3 cellular contexts compared by ENCODE assay signal in genomic region chr1:179826626-179827280, GRCh38.
TF ChIP-seq lines count a peak whose summit lies in the region.

No MANE protein-coding gene starts in this region.

TF ChIP-seq in GM23338, 12 proteins besides CTCF, POLR2A, EP300 and RAD21 (continues in another document):
- TF ChIP-seq EZH2 (IDR thresholded peaks at IDR 0.05; ENCODE audit: low read depth, unreplicated experiment) (no peak), ZNF331 (CRISPR knock-in tag; IDR thresholded peaks at IDR 0.05; ENCODE audit: low read depth) (no peak), JUNB (IDR thresholded peaks at IDR 0.05; ENCODE audit: unreplicated experiment) (no peak), POLR2AphosphoS5 (IDR thresholded peaks at IDR 0.05; ENCODE audit: low read depth) (no peak), CREB1 (CRISPR knock-in tag; IDR thresholded peaks at IDR 0.05; ENCODE audit: low read depth) (no peak), EZH2phosphoT487 (IDR thresholded peaks at IDR 0.05; ENCODE audit: unreplicated experiment) (no peak)
- TF ChIP-seq, protein P1, sequence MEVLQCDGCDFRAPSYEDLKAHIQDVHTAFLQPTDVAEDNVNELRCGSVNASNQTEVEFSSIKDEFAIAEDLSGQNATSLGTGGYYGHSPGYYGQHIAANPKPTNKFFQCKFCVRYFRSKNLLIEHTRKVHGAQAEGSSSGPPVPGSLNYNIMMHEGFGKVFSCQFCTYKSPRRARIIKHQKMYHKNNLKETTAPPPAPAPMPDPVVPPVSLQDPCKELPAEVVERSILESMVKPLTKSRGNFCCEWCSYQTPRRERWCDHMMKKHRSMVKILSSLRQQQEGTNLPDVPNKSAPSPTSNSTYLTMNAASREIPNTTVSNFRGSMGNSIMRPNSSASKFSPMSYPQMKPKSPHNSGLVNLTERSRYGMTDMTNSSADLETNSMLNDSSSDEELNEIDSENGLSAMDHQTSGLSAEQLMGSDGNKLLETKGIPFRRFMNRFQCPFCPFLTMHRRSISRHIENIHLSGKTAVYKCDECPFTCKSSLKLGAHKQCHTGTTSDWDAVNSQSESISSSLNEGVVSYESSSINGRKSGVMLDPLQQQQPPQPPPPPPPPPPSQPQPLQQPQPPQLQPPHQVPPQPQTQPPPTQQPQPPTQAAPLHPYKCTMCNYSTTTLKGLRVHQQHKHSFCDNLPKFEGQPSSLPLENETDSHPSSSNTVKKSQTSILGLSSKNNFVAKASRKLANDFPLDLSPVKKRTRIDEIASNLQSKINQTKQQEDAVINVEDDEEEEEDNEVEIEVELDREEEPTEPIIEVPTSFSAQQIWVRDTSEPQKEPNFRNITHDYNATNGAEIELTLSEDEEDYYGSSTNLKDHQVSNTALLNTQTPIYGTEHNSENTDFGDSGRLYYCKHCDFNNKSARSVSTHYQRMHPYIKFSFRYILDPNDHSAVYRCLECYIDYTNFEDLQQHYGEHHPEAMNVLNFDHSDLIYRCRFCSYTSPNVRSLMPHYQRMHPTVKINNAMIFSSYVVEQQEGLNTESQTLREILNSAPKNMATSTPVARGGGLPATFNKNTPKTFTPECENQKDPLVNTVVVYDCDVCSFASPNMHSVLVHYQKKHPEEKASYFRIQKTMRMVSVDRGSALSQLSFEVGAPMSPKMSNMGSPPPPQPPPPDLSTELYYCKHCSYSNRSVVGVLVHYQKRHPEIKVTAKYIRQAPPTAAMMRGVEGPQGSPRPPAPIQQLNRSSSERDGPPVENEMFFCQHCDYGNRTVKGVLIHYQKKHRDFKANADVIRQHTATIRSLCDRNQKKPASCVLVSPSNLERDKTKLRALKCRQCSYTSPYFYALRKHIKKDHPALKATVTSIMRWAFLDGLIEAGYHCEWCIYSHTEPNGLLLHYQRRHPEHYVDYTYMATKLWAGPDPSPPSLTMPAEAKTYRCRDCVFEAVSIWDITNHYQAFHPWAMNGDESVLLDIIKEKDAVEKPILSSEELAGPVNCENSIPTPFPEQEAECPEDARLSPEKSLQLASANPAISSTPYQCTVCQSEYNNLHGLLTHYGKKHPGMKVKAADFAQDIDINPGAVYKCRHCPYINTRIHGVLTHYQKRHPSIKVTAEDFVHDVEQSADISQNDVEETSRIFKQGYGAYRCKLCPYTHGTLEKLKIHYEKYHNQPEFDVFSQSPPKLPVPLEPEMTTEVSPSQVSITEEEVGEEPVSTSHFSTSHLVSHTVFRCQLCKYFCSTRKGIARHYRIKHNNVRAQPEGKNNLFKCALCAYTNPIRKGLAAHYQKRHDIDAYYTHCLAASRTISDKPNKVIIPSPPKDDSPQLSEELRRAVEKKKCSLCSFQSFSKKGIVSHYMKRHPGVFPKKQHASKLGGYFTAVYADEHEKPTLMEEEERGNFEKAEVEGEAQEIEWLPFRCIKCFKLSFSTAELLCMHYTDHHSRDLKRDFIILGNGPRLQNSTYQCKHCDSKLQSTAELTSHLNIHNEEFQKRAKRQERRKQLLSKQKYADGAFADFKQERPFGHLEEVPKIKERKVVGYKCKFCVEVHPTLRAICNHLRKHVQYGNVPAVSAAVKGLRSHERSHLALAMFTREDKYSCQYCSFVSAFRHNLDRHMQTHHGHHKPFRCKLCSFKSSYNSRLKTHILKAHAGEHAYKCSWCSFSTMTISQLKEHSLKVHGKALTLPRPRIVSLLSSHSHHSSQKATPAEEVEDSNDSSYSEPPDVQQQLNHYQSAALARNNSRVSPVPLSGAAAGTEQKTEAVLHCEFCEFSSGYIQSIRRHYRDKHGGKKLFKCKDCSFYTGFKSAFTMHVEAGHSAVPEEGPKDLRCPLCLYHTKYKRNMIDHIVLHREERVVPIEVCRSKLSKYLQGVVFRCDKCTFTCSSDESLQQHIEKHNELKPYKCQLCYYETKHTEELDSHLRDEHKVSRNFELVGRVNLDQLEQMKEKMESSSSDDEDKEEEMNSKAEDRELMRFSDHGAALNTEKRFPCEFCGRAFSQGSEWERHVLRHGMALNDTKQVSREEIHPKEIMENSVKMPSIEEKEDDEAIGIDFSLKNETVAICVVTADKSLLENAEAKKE (CRISPR knock-in tag; IDR thresholded peaks at IDR 0.05): no peak

TF ChIP-seq in GM12878, 131 proteins besides CTCF, POLR2A, EP300 and RAD21:
- TF ChIP-seq MTA3 (IDR thresholded peaks at IDR 0.05; ENCODE audit: borderline replicate concordance, low read length): no peak
- TF ChIP-seq SP1 (IDR thresholded peaks at IDR 0.05; ENCODE audit: low read depth, low read length): no peak
- TF ChIP-seq KAT2A (conservative IDR thresholded peaks at IDR 0.05; ENCODE audit: control insufficient read depth, low read depth, low read length): no peak
- no peak for TF ChIP-seq CBX3 (IDR thresholded peaks at IDR 0.05; ENCODE audit: borderline replicate concordance, low read depth)
- no peak for TF ChIP-seq GATAD2B (conservative IDR thresholded peaks at IDR 0.05; ENCODE audit: low read depth)
- TF ChIP-seq ASH2L (IDR thresholded peaks at IDR 0.05; ENCODE audit: borderline replicate concordance, low read depth): no peak
- no peak for TF ChIP-seq CREM (IDR thresholded peaks at IDR 0.05; ENCODE audit: low read depth)
- no peak for TF ChIP-seq PAX8 (IDR thresholded peaks at IDR 0.05)
- no peak for TF ChIP-seq SMAD5 (IDR thresholded peaks at IDR 0.05; ENCODE audit: low read depth)
- TF ChIP-seq PAX5 (IDR thresholded peaks at IDR 0.05; ENCODE audit: borderline replicate concordance, low read depth, low read length): no peak
TF ChIP-seq in GM12878: peak in this region for 0.

TF ChIP-seq in SK-N-SH, 30 proteins besides CTCF, POLR2A, EP300 and RAD21:
- TF ChIP-seq RCOR1 (IDR thresholded peaks at IDR 0.05; ENCODE audit: low read length): no peak
- no peak for TF ChIP-seq USF1 (IDR thresholded peaks at IDR 0.05; ENCODE audit: borderline replicate concordance, low read depth)
- TF ChIP-seq, protein P2, sequence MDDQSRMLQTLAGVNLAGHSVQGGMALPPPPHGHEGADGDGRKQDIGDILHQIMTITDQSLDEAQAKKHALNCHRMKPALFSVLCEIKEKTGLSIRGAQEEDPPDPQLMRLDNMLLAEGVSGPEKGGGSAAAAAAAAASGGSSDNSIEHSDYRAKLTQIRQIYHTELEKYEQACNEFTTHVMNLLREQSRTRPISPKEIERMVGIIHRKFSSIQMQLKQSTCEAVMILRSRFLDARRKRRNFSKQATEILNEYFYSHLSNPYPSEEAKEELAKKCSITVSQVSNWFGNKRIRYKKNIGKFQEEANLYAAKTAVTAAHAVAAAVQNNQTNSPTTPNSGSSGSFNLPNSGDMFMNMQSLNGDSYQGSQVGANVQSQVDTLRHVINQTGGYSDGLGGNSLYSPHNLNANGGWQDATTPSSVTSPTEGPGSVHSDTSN (IDR thresholded peaks at IDR 0.05): no peak
